In the genomic region with DNA sequence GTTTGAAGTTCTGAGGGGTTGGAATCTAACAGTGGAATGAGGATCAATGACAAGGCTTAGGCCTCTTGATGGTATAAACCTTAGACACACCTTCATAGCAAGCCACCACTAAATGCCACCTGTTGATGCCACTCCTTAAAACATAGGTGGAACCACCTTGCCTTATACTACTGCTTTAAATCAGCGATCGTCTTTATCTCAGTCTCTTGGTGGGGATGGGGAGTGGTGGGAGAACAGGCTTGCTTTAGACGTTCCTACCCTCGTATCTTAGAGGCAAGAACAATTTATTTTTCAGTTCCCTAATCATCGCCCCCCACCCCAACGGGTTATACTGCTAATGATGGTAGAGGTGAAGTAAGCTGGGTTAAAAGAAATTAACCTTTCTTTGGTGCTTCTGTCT, we compare ENCODE assay signal across 9 cellular contexts. TPM values are rescaled to one million over a fixed set of nuclear protein-coding genes. Genes with fewer than 3 reads are reported as not detected.
A peak's percentile ranks its signal among the peaks of the same experiment; 100 is the strongest.
DNase-seq lines count a peak whose midpoint lies in the region; ATAC-seq, FAIRE-seq and TF ChIP-seq lines count a peak whose summit lies in the region.
"Had no signal": no experiment of that assay in that cellular context is flagged by ENCODE, and none has a peak within 500 bp of the region (broad histone marks: within the 10 kb centered on the region; RNA-seq: fewer than 3 reads in every experiment).

No MANE protein-coding gene starts in this region.

- no peak for TF ChIP-seq CTCF in left ventricle myocardium inferior (IDR thresholded peaks at IDR 0.05; ENCODE audit: borderline replicate concordance)
- no peak for TF ChIP-seq CTCF in K562 (IDR thresholded peaks at IDR 0.05 in 2 of 3, conservative IDR thresholded peaks at IDR 0.05 in 1 of 3; ENCODE audit: insufficient read depth in 2 of 3, low read depth in 1 of 3, low read length in 3 of 3)
- no peak for TF ChIP-seq CTCF in vagina (IDR thresholded peaks at IDR 0.05)

- POLR2A ChIA-PET in K562 (lab: Yijun Ruan, JAX), result interaction anchor here (0.7 kb wide), 1 partner anchor 1098 kb away, joined by 3 read pairs; no protein-coding TSS in a partner anchor

- WGBS in K562 (ENCODE audit: insufficient coverage, low coverage, missing lambda C conversion rate), result 33% methylated on average over 6 of the region's 6 CpGs

- H3K27ac ChIP-seq in left ventricle myocardium inferior (replicated peaks) (peak overlapping the region; percentile 99), K562 (ENCODE audit: extremely low read depth, low read depth, low read length) (no peak overlapping the region), vagina (peak overlapping the region; percentile 97)

- no peak for FAIRE-seq in K562 (lab: Jason Lieb, UNC)

- BruUV-seq in K562 (replicated peaks; lab: Mats Ljungman, UMichigan), result no TSS peak

- CTCF ChIA-PET in K562 (lab: Yijun Ruan, JAX; ENCODE audit: low intra/inter-chr PET ratio), result no interaction called here

- H3K9me3 ChIP-seq in left ventricle myocardium inferior (replicated peaks), result no peaks in the 10 kb centered on the region
- H3K9me3 ChIP-seq in K562 (replicated peaks; ENCODE audit: control insufficient read depth, insufficient read depth, low read depth, low read length), result no peaks in the 10 kb centered on the region
- no peaks in the 10 kb centered on the region for H3K9me3 ChIP-seq in mononuclear cell (ENCODE audit: low read depth, low read length)
- no peaks in the 10 kb centered on the region for H3K9me3 ChIP-seq in vagina

- TF ChIP-seq RAD21 in K562 (CRISPR knock-in tag; conservative IDR thresholded peaks at IDR 0.05 in 1 of 2, IDR thresholded peaks at IDR 0.05 in 1 of 2), result no peak

- DNase-seq in left ventricle myocardium inferior (no peak), cardiac septum (ENCODE audit: low spot score) (no peak), K562 (ENCODE audit: extremely low read depth in 1 of 4, low spot score in 3 of 4) (no peak), vagina (ENCODE audit: extremely low spot score in 2 of 2) (no peak), NCI-H1436 treated with DMSO at 0.1 percent for 48 hours (lab: John Stamatoyannopoulos, UW) (no peak), NCI-H146 treated with DMSO at 0.1 percent for 48 hours (lab: John Stamatoyannopoulos, UW; ENCODE audit: unreplicated experiment) (no peak)
- DNase-seq: NCI-H345 had no signal

- TF ChIP-seq POLR2A in K562 (conservative IDR thresholded peaks at IDR 0.05) (no peak), vagina (IDR thresholded peaks at IDR 0.05) (no peak)

- intact Hi-C loops in left ventricle myocardium inferior (cut with micrococcal nuclease) (no loop called here), cardiac septum (cut with DNase I) (no loop called here), K562 (cut with micrococcal nuclease) (loop anchor here (2.0 kb wide), 1 partner anchor 154 kb away; a partner anchor contains a TSS), vagina (cut with DNase I) (no loop called here)

- H4K20me1 ChIP-seq in K562 (replicated peaks; ENCODE audit: control insufficient read depth, insufficient read depth, low read length), result no peaks in the 10 kb centered on the region

- H2AFZ ChIP-seq in K562 (ENCODE audit: low read depth, low read length), result peak overlapping the region; percentile 8; the same call in 1 of the 2 replicates

- no peak for ATAC-seq in K562
- no peak for ATAC-seq in HG02759 (IDR thresholded peaks at IDR 0.05; ENCODE audit: unreplicated experiment)

- peaks cover 75% of the 10 kb centered on the region for H3K4me1 ChIP-seq in left ventricle myocardium inferior
- H3K4me1 ChIP-seq in K562 (replicated peaks in 1 of 2; ENCODE audit: control insufficient read depth in 2 of 2, insufficient read depth in 2 of 2, low read length in 2 of 2), result peaks cover 19 to 28% of the 10 kb centered on the region in 2 experiments
- H3K4me1 ChIP-seq in mononuclear cell (ENCODE audit: insufficient read depth, low read length), result peaks cover 52% of the 10 kb centered on the region
- H3K4me1 ChIP-seq in vagina, result peaks cover 73% of the 10 kb centered on the region

- H3K4me2 ChIP-seq in K562 (ENCODE audit: insufficient read depth, low read length), result peak overlapping the region; percentile 92

- H3K27me3 ChIP-seq in left ventricle myocardium inferior (ENCODE audit: low read depth) (no peaks in the 10 kb centered on the region), K562 (ENCODE audit: control insufficient read depth in 2 of 2, insufficient read depth in 2 of 2, low read length in 2 of 2) (no peaks in the 10 kb centered on the region), mononuclear cell (ENCODE audit: insufficient read depth, low read length) (no peaks in the 10 kb centered on the region), vagina (no peaks in the 10 kb centered on the region)

- H3K4me3 ChIP-seq in left ventricle myocardium inferior (peak overlapping the region; percentile 92), K562 (peak overlapping the region; percentile 53), mononuclear cell (ENCODE audit: low read length) (peak overlapping the region; percentile 82), vagina (peak overlapping the region; percentile 86 to 94)

- peak overlapping the region in 1 of 2 experiments; percentile 43; a peak in 1 of 4 replicates for H3K9ac ChIP-seq in K562 (ENCODE audit: insufficient read depth in 1 of 2, low read depth in 2 of 2, low read length in 2 of 2)

- no peaks in the 10 kb centered on the region for H3K36me3 ChIP-seq in left ventricle myocardium inferior
- peaks cover 8% of the 10 kb centered on the region; the same call in 2 of the 3 replicates for H3K36me3 ChIP-seq in K562 (ENCODE audit: control insufficient read depth, insufficient read depth, low read length)
- no peaks in the 10 kb centered on the region for H3K36me3 ChIP-seq in vagina

- in situ Hi-C loops in K562 (cut with MboI), result no loop called here

- peaks cover 44% of the 10 kb centered on the region for H3K79me2 ChIP-seq in K562 (ENCODE audit: control insufficient read depth, insufficient read depth, low read length)

- no peaks in the 10 kb centered on the region for H3K9me1 ChIP-seq in K562 (ENCODE audit: control insufficient read depth, insufficient read depth, low read length)

- TF ChIP-seq EP300 in K562 (IDR thresholded peaks at IDR 0.05; ENCODE audit: low read length), result no peak

TF ChIP-seq in K562, 482 proteins besides CTCF, POLR2A, EP300 and RAD21:
- TF ChIP-seq, protein P1, sequence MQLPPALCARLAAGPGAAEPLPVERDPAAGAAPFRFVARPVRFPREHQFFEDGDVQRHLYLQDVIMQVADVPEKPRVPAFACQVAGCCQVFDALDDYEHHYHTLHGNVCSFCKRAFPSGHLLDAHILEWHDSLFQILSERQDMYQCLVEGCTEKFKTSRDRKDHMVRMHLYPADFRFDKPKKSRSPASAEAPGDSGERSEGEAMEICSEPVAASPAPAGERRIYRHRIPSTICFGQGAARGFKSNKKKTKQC (CRISPR knock-in tag; IDR thresholded peaks at IDR 0.05), result no peak
- TF ChIP-seq ZFX (CRISPR knock-in tag; IDR thresholded peaks at IDR 0.05) (0 out of 2 replicates have a peak, but pooled peaks have one; percentile 27), DACH1 (IDR thresholded peaks at IDR 0.05; ENCODE audit: partially characterized antibody) (no peak), ZNF644 (tag; IDR thresholded peaks at IDR 0.05; ENCODE audit: low read depth) (no peak)

RNA-seq across cellular contexts. Expression of a gene that starts 1.3 kb away (rescaled TPM):
- total RNA-seq in left ventricle myocardium inferior (6.1 TPM), cardiac septum (8.2 TPM), K562 (2014; rRNA removed) (2.3 and 3.0 TPM in 2 replicates), K562 (2014; rRNA removed; fragmentation: Illumina TruSeq; extraction: Trizol) (3.7 and 3.9 TPM in 2 replicates), K562 (2015; rRNA removed; fragmentation: Illumina TruSeq; extraction: Trizol) (2.6 and 3.5 TPM in 2 replicates), K562 (2021) (2.6 and 2.7 TPM in 2 replicates), mononuclear cell (24.9 TPM), vagina (10.1 TPM)
- total RNA-seq in K562 (2011; cell fraction: chromatin; rRNA removed; ENCODE audit: low replicate concordance), result 4.0 and 4.8 TPM in 2 replicates
- 3.7 TPM in 2 replicates for total RNA-seq in K562 (2011; cell fraction: nucleolus; rRNA removed)
- total RNA-seq in K562 (2011; cell fraction: nucleoplasm; rRNA removed), result 3.2 and 7.4 TPM in 2 replicates
- polyA plus RNA-seq in K562 (2011; rRNA removed) (3.7 and 4.0 TPM in 2 replicates), K562 (2014; fragmentation: Illumina TruSeq; extraction: Trizol) (2.6 and 3.5 TPM in 2 replicates), K562 (2014; fragmentation: Nextera tagmentation; extraction: Ambion mirVana) (1 to 10 TPM; 1.8 to 3.3 TPM), K562 (2014; rRNA removed) (1.7 and 2.6 TPM in 2 replicates)
- 1.1 and 3.1 TPM in 2 replicates for polyA plus RNA-seq in K562 (2011; cell fraction: cytosol; rRNA removed)
- polyA plus RNA-seq in K562 (2011; cell fraction: nucleus; rRNA removed), result 1.8 and 2.5 TPM in 2 replicates
- polyA plus RNA-seq in K562 (2012), result 1.8 and 2.9 TPM in 2 replicates
- 5.1 and 6.8 TPM in 2 replicates for polyA minus RNA-seq in K562 (2011; rRNA and poly(A)+ RNA removed)
- 2.4 and 3.0 TPM in 2 replicates for polyA minus RNA-seq in K562 (2011; cell fraction: cytosol; rRNA and poly(A)+ RNA removed)
- polyA minus RNA-seq in K562 (2011; cell fraction: nucleus; rRNA and poly(A)+ RNA removed), result 1.1 and 2.9 TPM in 2 replicates
